Comparison of ENCODE assay signal across 8 cellular contexts in genomic region chr20:45798935-45799642, GRCh38. TPM values are rescaled to one million over a fixed set of nuclear protein-coding genes. Genes with fewer than 3 reads are reported as not detected.
A peak's percentile ranks its signal among the peaks of the same experiment; 100 is the strongest.
DNase-seq lines count a peak whose midpoint lies in the region; ATAC-seq and TF ChIP-seq lines count a peak whose summit lies in the region.

No MANE protein-coding gene starts in this region.

- no peaks in the 10 kb centered on the region for H3K27me3 ChIP-seq in esophagus squamous epithelium
- H3K27me3 ChIP-seq in upper lobe of left lung, result no peaks in the 10 kb centered on the region

- no peak overlapping the region for H3K27ac Mint-ChIP-seq in neural crest cell (ENCODE audit: unreplicated experiment)

- CTCF ChIA-PET in OCI-LY7 (lab: Charles Lee; ENCODE audit: unreplicated experiment), result interaction anchor here (0.6 kb wide), 2 partner anchors 172 to 853 kb away, joined by 3 read pairs; no protein-coding TSS in a partner anchor

- intact Hi-C loops in OCI-LY7 (cut with micrococcal nuclease; ENCODE audit: unreplicated experiment) (loop anchor here (1.0 kb wide), 1 partner anchor 164 kb away; no protein-coding TSS in a partner anchor), esophagus squamous epithelium (cut with DNase I) (no loop called here)

- no peaks in the 10 kb centered on the region for H4K20me1 ChIP-seq in OCI-LY7 (ENCODE audit: insufficient read depth, low read length)

- peaks cover 13% of the 10 kb centered on the region for H3K36me3 Mint-ChIP-seq in neural crest cell (ENCODE audit: low read depth)

- H3K4me1 ChIP-seq in OCI-LY7 (ENCODE audit: insufficient read depth, low read length, poor library complexity, severe bottlenecking), result peaks cover 5% of the 10 kb centered on the region
- peaks cover 0 to 8% (median 0%) of the 10 kb centered on the region in 3 donors for H3K4me1 ChIP-seq in esophagus squamous epithelium
- H3K4me1 ChIP-seq in upper lobe of left lung, result peaks cover 0 to 5% (median 0%) of the 10 kb centered on the region in 4 donors

- no peak overlapping the region for H3K4me2 ChIP-seq in OCI-LY7 (ENCODE audit: low read length)

- H3K4me3 ChIP-seq in OCI-LY7 (ENCODE audit: low read depth, low read length, poor library complexity, severe bottlenecking) (no peak overlapping the region), esophagus squamous epithelium (no peak overlapping the region), upper lobe of left lung (no peak overlapping the region)

- 31 to 41% methylated on average over 4 of the region's 4 CpGs for WGBS in esophagus squamous epithelium, 2 donors
- WGBS in upper lobe of left lung, 2 donors, result 33 to 34% methylated on average over 4 of the region's 4 CpGs

- H3K79me2 ChIP-seq in OCI-LY7 (ENCODE audit: insufficient read depth, low read depth, low read length), result no peaks in the 10 kb centered on the region

- DNase-seq in DMS153 (lab: John Stamatoyannopoulos, UW) (peak; percentile 9), OCI-LY7 (ENCODE audit: low spot score) (peak; percentile 72), activated T-cell treated with anti-CD3 and anti-CD28 coated beads for 1 hour (ENCODE audit: low read depth) (peak; percentile 52), esophagus squamous epithelium (lab: John Stamatoyannopoulos, UW) (no peak), neural crest cell (ENCODE audit: low read depth, low spot score) (peak; percentile 62), upper lobe of left lung (peak in 1 of 2 donors; percentile 59), NCI-H1048 (lab: John Stamatoyannopoulos, UW) (no peak)

- H3K9me2 ChIP-seq in OCI-LY7 (ENCODE audit: insufficient read depth, low read length), result no peaks in the 10 kb centered on the region

- TF ChIP-seq RAD21 in Ishikawa (IDR thresholded peaks at IDR 0.05; ENCODE audit: low read depth), result peak; percentile 66

- TF ChIP-seq EP300 in Ishikawa (IDR thresholded peaks at IDR 0.05; ENCODE audit: borderline replicate concordance), result no peak
- no peak for TF ChIP-seq EP300 in upper lobe of left lung (IDR thresholded peaks at IDR 0.05)

- no peaks in the 10 kb centered on the region for H3K4me1 Mint-ChIP-seq in neural crest cell

- no TSS peak for BruUV-seq in OCI-LY7 (replicated peaks; lab: Mats Ljungman, UMichigan)

- H3K27ac ChIP-seq in OCI-LY7 (ENCODE audit: low read depth, low read length, poor library complexity, severe bottlenecking) (no peak overlapping the region), esophagus squamous epithelium (no peak overlapping the region), upper lobe of left lung (peak overlapping the region in 1 of 4 donors; percentile 9)

- H3K36me3 ChIP-seq in OCI-LY7 (ENCODE audit: insufficient read depth, low read length) (peaks cover 65% of the 10 kb centered on the region), esophagus squamous epithelium (peaks cover 0 to 67% (median 46%) of the 10 kb centered on the region in 3 donors), upper lobe of left lung (peaks cover 34 to 67% (median 58%) of the 10 kb centered on the region in 4 donors)

- no peaks in the 10 kb centered on the region for H3K27me3 Mint-ChIP-seq in neural crest cell (ENCODE audit: low read depth)

- TF ChIP-seq CTCF in OCI-LY7 (conservative IDR thresholded peaks at IDR 0.05; ENCODE audit: low read length), result peak; percentile 84
- TF ChIP-seq CTCF in esophagus squamous epithelium (IDR thresholded peaks at IDR 0.05), result peak; percentile 44 to 65 (median 57)
- peak; percentile 71 for TF ChIP-seq CTCF in neural crest cell (conservative IDR thresholded peaks at IDR 0.05)
- peak; percentile 36 to 64 (median 60) for TF ChIP-seq CTCF in upper lobe of left lung (IDR thresholded peaks at IDR 0.05)

- no peak overlapping the region for H2AFZ ChIP-seq in OCI-LY7 (ENCODE audit: low read length)

- peak; percentile 85 to 89 for ATAC-seq in upper lobe of left lung (ENCODE audit: low FRiP score in 2 of 2)

- no peaks in the 10 kb centered on the region for H3K9me3 Mint-ChIP-seq in neural crest cell

- no peak overlapping the region for H3K4me3 Mint-ChIP-seq in neural crest cell

- H3K9me3 ChIP-seq in OCI-LY7 (ENCODE audit: low read length) (no peaks in the 10 kb centered on the region), esophagus squamous epithelium (no peaks in the 10 kb centered on the region), upper lobe of left lung (no peaks in the 10 kb centered on the region)

- TF ChIP-seq POLR2A in esophagus squamous epithelium (IDR thresholded peaks at IDR 0.05) (no peak), upper lobe of left lung (IDR thresholded peaks at IDR 0.05) (no peak)

- POLR2A ChIA-PET in OCI-LY7 (lab: Charles Lee), result interaction anchor here (0.6 to 0.7 kb wide), 2 partner anchors 49 to 730 kb away, joined by 3 read pairs; no protein-coding TSS in a partner anchor

TF ChIP-seq in Ishikawa, 13 proteins besides CTCF, POLR2A, EP300 and RAD21:
- TF ChIP-seq TEAD4 (IDR thresholded peaks at IDR 0.05), result no peak
- no peak for TF ChIP-seq REST (IDR thresholded peaks at IDR 0.05; ENCODE audit: low read depth)
- no peak for TF ChIP-seq TAF1 (IDR thresholded peaks at IDR 0.05; ENCODE audit: low read depth)
- TF ChIP-seq TCF12 (IDR thresholded peaks at IDR 0.05; ENCODE audit: low read depth), result no peak
- no peak for TF ChIP-seq CREB1 (IDR thresholded peaks at IDR 0.05; ENCODE audit: low read depth)
- TF ChIP-seq, protein P1, sequence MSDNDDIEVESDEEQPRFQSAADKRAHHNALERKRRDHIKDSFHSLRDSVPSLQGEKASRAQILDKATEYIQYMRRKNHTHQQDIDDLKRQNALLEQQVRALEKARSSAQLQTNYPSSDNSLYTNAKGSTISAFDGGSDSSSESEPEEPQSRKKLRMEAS (IDR thresholded peaks at IDR 0.05), result no peak
- TF ChIP-seq EGR1 (IDR thresholded peaks at IDR 0.05), result no peak
- TF ChIP-seq CEBPB (IDR thresholded peaks at IDR 0.05), result no peak
- TF ChIP-seq, protein P2, sequence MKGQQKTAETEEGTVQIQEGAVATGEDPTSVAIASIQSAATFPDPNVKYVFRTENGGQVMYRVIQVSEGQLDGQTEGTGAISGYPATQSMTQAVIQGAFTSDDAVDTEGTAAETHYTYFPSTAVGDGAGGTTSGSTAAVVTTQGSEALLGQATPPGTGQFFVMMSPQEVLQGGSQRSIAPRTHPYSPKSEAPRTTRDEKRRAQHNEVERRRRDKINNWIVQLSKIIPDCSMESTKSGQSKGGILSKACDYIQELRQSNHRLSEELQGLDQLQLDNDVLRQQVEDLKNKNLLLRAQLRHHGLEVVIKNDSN (IDR thresholded peaks at IDR 0.05), result no peak
- TF ChIP-seq YY1 (IDR thresholded peaks at IDR 0.05; ENCODE audit: low read depth), result no peak
- no peak for TF ChIP-seq NFIC (IDR thresholded peaks at IDR 0.05)
- no peak for TF ChIP-seq FOXM1 (IDR thresholded peaks at IDR 0.05; ENCODE audit: borderline replicate concordance, low read depth)
- TF ChIP-seq ZBTB7A (IDR thresholded peaks at IDR 0.05; ENCODE audit: low read depth), result no peak
TF ChIP-seq in Ishikawa: peak in this region for 0.

RNA-seq across cellular contexts. Expression of gene DNTTIP1, which starts 7.3 kb away (rescaled TPM):
- 25.8 and 30.5 TPM in 2 replicates for total RNA-seq in OCI-LY7 (2014; rRNA removed; shearing (Covaris generic))
- total RNA-seq in OCI-LY7 (2022), result 38.7 and 38.8 TPM in 2 replicates
- total RNA-seq in esophagus squamous epithelium, result 10 to 100 TPM; 13.9 to 23.1 (median 20.3) TPM
- 41.9 and 44.0 TPM in 2 replicates for total RNA-seq in neural crest cell
- total RNA-seq in upper lobe of left lung, result 10 to 100 TPM; 36.8 to 61.8 (median 46.5) TPM

RNA-seq across cellular contexts. Expression of gene WFDC3, which starts 7.4 kb away (rescaled TPM):
- total RNA-seq in OCI-LY7 (2014; rRNA removed; shearing (Covaris generic)), result not detected in 2 replicates
- total RNA-seq in OCI-LY7 (2022) (not detected in 2 replicates), esophagus squamous epithelium (1 to 10 TPM in 1 of 4 donors, not detected in 3; 1.3 TPM), neural crest cell (not detected in 2 replicates), upper lobe of left lung (1 to 10 TPM in 4 of 6 donors, under 1 TPM in 1, not detected in 1; 1.00 to 7.1 (median 2.4) TPM)

RNA-seq across cellular contexts. Expression of gene UBE2C, which starts 13.4 kb away (rescaled TPM):
- 225 and 269 TPM in 2 replicates for total RNA-seq in OCI-LY7 (2014; rRNA removed; shearing (Covaris generic))
- total RNA-seq in OCI-LY7 (2022) (222 and 255 TPM in 2 replicates), esophagus squamous epithelium (10 to 100 TPM; 17.4 to 54.4 (median 31.2) TPM), neural crest cell (202 and 212 TPM in 2 replicates), upper lobe of left lung (10 to 100 TPM in 1 of 6 donors, 1 to 10 TPM in 3, not detected in 2; 1.1 to 12.5 (median 3.5) TPM)

RNA-seq across cellular contexts. Expression of gene TNNC2, which starts 28.0 kb away (rescaled TPM):
- not detected in 2 replicates for total RNA-seq in OCI-LY7 (2014; rRNA removed; shearing (Covaris generic))
- total RNA-seq in OCI-LY7 (2022), result not detected in 2 replicates
- 1 to 10 TPM in 1 of 4 donors, not detected in 3; 1.1 TPM for total RNA-seq in esophagus squamous epithelium
- total RNA-seq in neural crest cell, result not detected in 2 replicates
- 1 to 10 TPM in 1 of 6 donors, under 1 TPM in 2, not detected in 3; 0.37 to 1.1 (median 0.80) TPM for total RNA-seq in upper lobe of left lung

RNA-seq across cellular contexts. Expression of gene SNX21, which starts 34.5 kb away (rescaled TPM):
- 0.49 and 0.79 TPM in 2 replicates for total RNA-seq in OCI-LY7 (2014; rRNA removed; shearing (Covaris generic))
- total RNA-seq in OCI-LY7 (2022), result 0.49 and 1.1 TPM in 2 replicates
- total RNA-seq in esophagus squamous epithelium, result 10 to 100 TPM; 21.2 to 43.2 (median 37.4) TPM
- total RNA-seq in neural crest cell, result 16.8 and 19.4 TPM in 2 replicates
- 100 to 1,000 TPM in 1 of 6 donors, 10 to 100 TPM in 5; 23.9 to 117 (median 52.9) TPM for total RNA-seq in upper lobe of left lung

Comparison
In these comparisons a context has a peak if more than half of its experiments do, and no peak if none do; other contexts are left out.
1. DNase-seq: peak in DMS153 (single experiment), OCI-LY7 (single experiment), activated T-cell treated with anti-CD3 and anti-CD28 coated beads for 1 hour (single experiment) and neural crest cell (single experiment); none in esophagus squamous epithelium (single experiment) and NCI-H1048 (single experiment).
2. Peak in every context shown above with its lines, with median percentiles within 50 percentile points of each other: CTCF ChIP-seq.